In genomic region chr5:44632344-44632743, GRCh38 we compare ENCODE assay signal across 22 cellular contexts.
"Had no signal": no experiment of that assay in that cellular context is flagged by ENCODE, and none has a peak within 500 bp of the region (broad histone marks: within the 10 kb centered on the region; RNA-seq: fewer than 3 reads in every experiment).

No MANE protein-coding gene starts in this region.

- ATAC-seq: Panc1, PC-3 had no signal

- DNase-seq: KBM-7, MG63, NCI-H1092, NCI-H1105 treated with DMSO at 0.1 percent for 48 hours, NCI-H1417 treated with DMSO at 0.1 percent for 48 hours, NCI-H146, NCI-H187, NCI-H2029, NCI-H2081 treated with DMSO at 0.1 percent for 48 hours, NCI-H2171, NCI-H226, NCI-H446, NCI-H510A, NCI-H524 treated with DMSO at 0.1 percent for 48 hours, NCI-H69, NCI-H774, PC-3, SHP77, SJCRH30 had no signal

- H3K4me3 ChIP-seq: MG63, SJCRH30 had no signal

- H3K9me3 ChIP-seq: MG63, SJCRH30 had no signal

- H3K27ac ChIP-seq: HL-60, RWPE1, SJCRH30 had no signal

- H3K36me3 ChIP-seq: MG63, SJCRH30 had no signal
